Comparison of ENCODE assay signal across 26 cellular contexts in the genomic region with DNA sequence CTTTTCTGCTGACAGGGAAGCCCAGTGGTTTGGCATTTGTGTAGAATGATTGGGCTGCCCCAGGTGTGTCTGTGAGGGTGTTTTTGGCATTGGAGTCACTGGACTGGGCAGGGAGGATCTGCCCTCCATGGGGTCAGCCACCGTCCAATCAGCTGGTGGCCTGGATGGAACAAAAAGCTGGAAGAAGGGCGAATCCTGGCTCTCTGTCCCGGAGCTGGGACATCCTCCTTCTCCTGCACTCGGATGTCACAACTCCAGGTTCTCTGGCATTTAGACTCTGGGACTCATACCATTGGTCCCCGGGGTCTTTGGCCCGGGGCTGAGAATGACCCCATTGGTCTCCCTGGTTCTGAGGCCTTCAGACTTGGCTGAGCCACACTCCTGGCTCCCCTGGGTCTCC. TPM values are rescaled to one million over a fixed set of nuclear protein-coding genes. Genes with fewer than 3 reads are reported as not detected.
DNase-seq lines count a peak whose midpoint lies in the region; ATAC-seq and TF ChIP-seq lines count a peak whose summit lies in the region.
"Had no signal": no experiment of that assay in that cellular context is flagged by ENCODE, and none has a peak within 500 bp of the region (broad histone marks: within the 10 kb centered on the region; RNA-seq: fewer than 3 reads in every experiment).

No MANE protein-coding gene starts in this region.

- no peak for TF ChIP-seq EP300 in stomach (IDR thresholded peaks at IDR 0.05)
- no peak for TF ChIP-seq EP300 in transverse colon (IDR thresholded peaks at IDR 0.05; ENCODE audit: low read depth)

- no peak for TF ChIP-seq POLR2A in stomach (IDR thresholded peaks at IDR 0.05)
- no peak for TF ChIP-seq POLR2A in transverse colon (IDR thresholded peaks at IDR 0.05)

- no peak overlapping the region for H2AFZ ChIP-seq in DND-41 (ENCODE audit: low read depth, low read length)

- TF ChIP-seq CTCF in DND-41 (IDR thresholded peaks at IDR 0.05; ENCODE audit: borderline replicate concordance, extremely low read depth, low read length, poor library complexity, severe bottlenecking) (no peak), left lung (IDR thresholded peaks at IDR 0.05) (no peak), stomach (IDR thresholded peaks at IDR 0.05) (no peak), transverse colon (IDR thresholded peaks at IDR 0.05) (no peak)

- WGBS in stomach, 5 donors, result 87 to 98% (median 96%) methylated on average over 6 of the region's 6 CpGs
- 89% methylated on average over 6 of the region's 6 CpGs; no CpG with 5 or more reads in 1 of the 2 donors for WGBS in transverse colon (ENCODE audit: low coverage in 1 of 2), 2 donors

- H3K27ac ChIP-seq in DND-41 (ENCODE audit: low read length), result 0 out of 2 replicates have a peak overlapping the region, but pooled peaks have one; percentile 11
- peak overlapping the region; percentile 44 for H3K27ac ChIP-seq in SJSA1
- peak overlapping the region; percentile 69 to 79 for H3K27ac ChIP-seq in left lung
- H3K27ac ChIP-seq in stomach, result peak overlapping the region in 3 of 5 donors; percentile 66 to 83 (median 77)
- peak overlapping the region in 2 of 4 donors; percentile 49 to 63 for H3K27ac ChIP-seq in transverse colon

- H3K36me3 ChIP-seq in DND-41 (ENCODE audit: insufficient read depth, low read length) (peaks cover 49% of the 10 kb centered on the region), SJSA1 (peaks cover 35% of the 10 kb centered on the region), left lung (peaks cover 0 to 4% of the 10 kb centered on the region in 2 donors), stomach (peaks cover 0 to 11% (median 2%) of the 10 kb centered on the region in 4 donors), transverse colon (no peaks in the 10 kb centered on the region)
- H3K36me3 ChIP-seq: adrenal gland, breast epithelium, colonic mucosa had no signal

- H3K4me1 ChIP-seq in DND-41 (ENCODE audit: insufficient read depth, low read length) (peaks cover 44% of the 10 kb centered on the region), SJSA1 (replicated peaks) (peaks cover 53% of the 10 kb centered on the region), left lung (peaks cover 25 to 52% of the 10 kb centered on the region in 2 donors), stomach (peaks cover 41 to 89% (median 54%) of the 10 kb centered on the region in 4 donors), transverse colon (peaks cover 35 to 44% (median 39%) of the 10 kb centered on the region in 4 donors)

- H3K9ac ChIP-seq in DND-41 (ENCODE audit: low read depth, low read length), result no peak overlapping the region

- H3K27me3 ChIP-seq in DND-41 (ENCODE audit: insufficient read depth, low read length, poor library complexity), result no peaks in the 10 kb centered on the region
- no peaks in the 10 kb centered on the region for H3K27me3 ChIP-seq in SJSA1 (replicated peaks)
- H3K27me3 ChIP-seq in left lung, result no peaks in the 10 kb centered on the region
- no peaks in the 10 kb centered on the region for H3K27me3 ChIP-seq in stomach
- H3K27me3 ChIP-seq in transverse colon, result no peaks in the 10 kb centered on the region
- H3K27me3 ChIP-seq: adrenal gland, breast epithelium, colonic mucosa had no signal

- H3K79me2 ChIP-seq in DND-41 (ENCODE audit: insufficient read depth, low read length), result peaks cover 99% of the 10 kb centered on the region

- in situ Hi-C loops in transverse colon (cut with MboI; ENCODE audit: low pct_ligation_motif_present in 1 of 4, low pct_unique_long_range_greater_than_20kb in 1 of 4, low sequenced_read_pairs in 3 of 4), result no loop called here

- 0 out of 2 replicates have a peak overlapping the region, but pooled peaks have one; percentile 2 for H3K4me2 ChIP-seq in DND-41 (ENCODE audit: insufficient read depth, low read length)

- H4K20me1 ChIP-seq in DND-41 (ENCODE audit: insufficient read depth, low read length), result peaks cover 95% of the 10 kb centered on the region

- no peaks in the 10 kb centered on the region for H3K9me3 ChIP-seq in DND-41 (ENCODE audit: insufficient read depth, low read length, severe bottlenecking)
- H3K9me3 ChIP-seq in SJSA1 (replicated peaks), result no peaks in the 10 kb centered on the region
- H3K9me3 ChIP-seq in left lung, result no peaks in the 10 kb centered on the region
- H3K9me3 ChIP-seq in stomach, result no peaks in the 10 kb centered on the region
- no peaks in the 10 kb centered on the region for H3K9me3 ChIP-seq in transverse colon
- H3K9me3 ChIP-seq: adrenal gland, breast epithelium, colonic mucosa had no signal

- H3K4me3 ChIP-seq in DND-41 (ENCODE audit: low read depth in 1 of 2, low read length in 2 of 2) (no peak overlapping the region), SJSA1 (no peak overlapping the region), left lung (no peak overlapping the region), stomach (no peak overlapping the region), transverse colon (no peak overlapping the region)
- H3K4me3 ChIP-seq: adrenal gland, breast epithelium, colonic mucosa, skin epidermis had no signal

- DNase-seq in DND-41, result no peak
- DNase-seq in SJSA1 (ENCODE audit: low read depth in 1 of 2, low spot score in 2 of 2), result no peak
- no peak for DNase-seq in left lung
- DNase-seq in stomach, result no peak
- no peak for DNase-seq in stimulated activated CD4-positive, alpha-beta T cell treated with anti-CD3 and anti-CD28 coated beads, Interleukin-15, amount 100 ng/mL, for 24 hours
- no peak for DNase-seq in transverse colon
- DNase-seq in foreskin melanocyte, result no peak
- no peak for DNase-seq in Kasumi-1 (lab: John Stamatoyannopoulos, UW)
- DNase-seq: activated CD8-positive, alpha-beta memory T cell treated with anti-CD3 and anti-CD28 coated beads for 24 hours; activated T-cell treated with anti-CD3 and anti-CD28 coated beads, Interleukin-2, amount 50 U/mL, for 24 hours; adrenal gland; CD4-positive, CD25-positive, alpha-beta regulatory T cell; colonic mucosa; DMS 273 treated with DMSO at 0.1 percent for 48 hours; HCEC 1CT; NCI-H1105; NCI-H2081; NCI-H345; NCI-H774; SHP77; stimulated activated CD4-positive, alpha-beta T cell treated with anti-CD3 and anti-CD28 coated beads, Interleukin-2, amount 100 ng/mL, for 24 hours; substantia nigra; T-cell had no signal

- ATAC-seq in DND-41 (ENCODE audit: insufficient read depth, low read depth) (no peak), left lung (no peak)
- ATAC-seq: HepG2, T-cell had no signal

- intact Hi-C loops in left lung (cut with DNase I) (no loop called here), stomach (cut with DNase I; ENCODE audit: low total_unique reads) (no loop called here), transverse colon (cut with DNase I; ENCODE audit: low total_unique reads) (no loop called here)

RNA-seq across cellular contexts. Expression of gene SPSB1, which starts 11.2 kb away (rescaled TPM):
- 16.2 and 24.4 TPM in 2 replicates for total RNA-seq in SJSA1 (2014; rRNA removed; shearing (Covaris generic))
- total RNA-seq in left lung (10 to 100 TPM; 24.7 to 39.4 TPM), stomach (10 to 100 TPM in 4 of 5 donors, 1 to 10 TPM in 1; 2.3 to 28.7 (median 15.1) TPM), transverse colon (10 to 100 TPM; 40.0 to 82.1 (median 52.6) TPM)
- 10 to 100 TPM in 2 of 3 donors, 1 to 10 TPM in 1; 9.4 to 26.3 (median 14.7) TPM for polyA plus RNA-seq in stomach
